ENCODE assay signal across 1 cellular context in the genomic region with DNA sequence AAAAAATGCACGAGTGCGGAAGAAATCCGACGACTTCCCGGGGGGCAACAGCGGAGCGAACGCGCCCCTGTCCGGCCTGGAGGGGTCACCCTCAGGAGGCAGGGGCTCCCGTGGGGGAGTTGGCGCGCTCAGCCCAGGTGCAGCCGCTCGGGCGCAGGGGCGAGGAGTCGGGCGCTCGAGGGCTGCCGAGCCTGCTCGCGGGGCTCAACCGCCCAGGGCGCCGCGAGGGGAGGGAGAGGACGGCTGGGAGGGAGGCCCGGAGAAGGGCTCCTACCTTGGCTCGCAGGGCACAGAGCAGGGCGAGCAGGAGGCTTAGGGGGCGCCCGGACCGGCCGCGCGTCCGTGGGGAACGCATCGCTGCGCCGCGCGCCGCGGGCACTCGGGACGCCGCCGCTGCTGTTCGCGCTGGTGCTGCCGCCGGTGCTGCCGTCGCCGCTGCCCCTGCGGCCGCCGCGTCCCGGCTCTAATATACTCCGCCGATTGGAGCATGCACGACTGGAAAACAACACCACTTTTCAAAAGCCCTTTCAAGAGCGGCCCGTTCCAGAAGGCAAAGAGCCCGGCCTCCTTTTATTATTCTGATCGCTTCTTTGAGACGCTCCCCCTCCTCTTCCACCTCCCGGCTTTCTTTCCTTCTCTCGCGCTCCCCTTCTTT.
TF ChIP-seq lines count a peak whose summit lies in the region.

No MANE protein-coding gene starts in this region.

TF ChIP-seq in liver, 16 proteins besides CTCF, POLR2A, EP300 and RAD21 (continued from another document):
- TF ChIP-seq MAX (IDR thresholded peaks at IDR 0.05) (no peak), RXRA (IDR thresholded peaks at IDR 0.05) (no peak), JUND (IDR thresholded peaks at IDR 0.05) (no peak), FOXA1 (IDR thresholded peaks at IDR 0.05) (no peak), HNF4G (IDR thresholded peaks at IDR 0.05) (no peak), GABPA (IDR thresholded peaks at IDR 0.05 in 1 of 2, conservative IDR thresholded peaks at IDR 0.05 in 1 of 2) (no peak), HNF4A (conservative IDR thresholded peaks at IDR 0.05) (no peak), SP1 (IDR thresholded peaks at IDR 0.05) (no peak), TAF1 (conservative IDR thresholded peaks at IDR 0.05) (no peak), EGR1 (IDR thresholded peaks at IDR 0.05; ENCODE audit: low read depth in 2 of 2) (no peak), YY1 (IDR thresholded peaks at IDR 0.05) (no peak)
